In genomic region chr11:118148240-118148639, GRCh38 we compare ENCODE assay signal across 25 cellular contexts. TPM values are rescaled to one million over a fixed set of nuclear protein-coding genes. Genes with fewer than 3 reads are reported as not detected.
"Had no signal": no experiment of that assay in that cellular context is flagged by ENCODE, and none has a peak within 500 bp of the region (broad histone marks: within the 10 kb centered on the region; RNA-seq: fewer than 3 reads in every experiment).

No MANE protein-coding gene starts in this region.

- ATAC-seq: activated CD4-positive, CD25-positive, alpha-beta regulatory T cell treated with anti-CD3 and anti-CD28 coated beads, Interleukin-2, amount 50 U/mL, for 24 hours; activated CD8-positive, alpha-beta T cell treated with anti-CD3 and anti-CD28 coated beads for 36 hours; activated T-cell treated with anti-CD3 and anti-CD28 coated beads, Interleukin-2, amount 50 U/mL, for 72 hours; PC-3 had no signal

- H3K27ac Mint-ChIP-seq: activated CD8-positive, alpha-beta T cell treated with anti-CD3 and anti-CD28 coated beads for 36 hours; activated naive CD8-positive, alpha-beta T cell treated with anti-CD3 and anti-CD28 coated beads, Interleukin-2, amount 10 ng/mL, durations not matched to agents 7 days and 5 days; activated T-cell treated with anti-CD3 and anti-CD28 coated beads, Interleukin-2, amount 50 U/mL, for 72 hours; activated T-helper 2 cell treated with anti-CD3 and anti-CD28 coated beads, Interferon-gamma antibody, Interleukin-2, Interleukin-4, amounts not matched to agents 10 μg/mL and 5 μg/mL and 100 μg/mL, durations not matched to agents 14 hours and 24 hours and 36 hours; T-helper 1 cell treated with Interleukin-12 subunit alpha and Interleukin-12 subunit beta and Interleukin-4 antibody, amounts not matched to agents 30 μg/mL and 1 μg/mL, for 36 hours had no signal

- H3K9me3 ChIP-seq: adrenal gland, MG63 had no signal

- H3K36me3 Mint-ChIP-seq: activated naive CD8-positive, alpha-beta T cell treated with anti-CD3 and anti-CD28 coated beads, Interleukin-2, amount 10 ng/mL, durations not matched to agents 7 days and 5 days had no signal

- H3K36me3 ChIP-seq: adrenal gland, MG63 had no signal

- H3K4me3 ChIP-seq: adrenal gland, MG63 had no signal

- DNase-seq: activated CD4-positive, alpha-beta T cell treated with anti-CD3 and anti-CD28 coated beads for 4 hours; activated CD8-positive, alpha-beta memory T cell treated with anti-CD3 and anti-CD28 coated beads, Interleukin-2, amount 50 U/mL, for 4 hours; activated CD8-positive, alpha-beta T cell treated with anti-CD3 and anti-CD28 coated beads for 36 hours; activated gamma-delta T cell treated with Interleukin-2 at 50 U/mL for 16 hours; activated naive CD4-positive, alpha-beta T cell treated with anti-CD3 and anti-CD28 coated beads, Interleukin-2, amount 50 U/mL, for 16 hours; activated naive CD8-positive, alpha-beta T cell treated with anti-CD3 and anti-CD28 coated beads, Interleukin-2, amount 10 ng/mL, durations not matched to agents 7 days and 5 days; activated T-cell treated with anti-CD3 and anti-CD28 coated beads, Interleukin-2, amount 50 U/mL, for 72 hours; adrenal gland; Kasumi-1; MG63; NCI-H1092 treated with DMSO at 0.1 percent for 48 hours; NCI-H1417 treated with DMSO at 0.1 percent for 48 hours; NCI-H1694 treated with DMSO at 0.1 percent for 48 hours; NCI-H2029 treated with DMSO at 0.1 percent for 48 hours; NCI-H345; NCI-H510A; NCI-H526 treated with DMSO at 0.1 percent for 48 hours; NCI-H82; PC-3; SHP77 treated with DMSO at 0.1 percent for 48 hours had no signal

- H3K27ac ChIP-seq: adrenal gland had no signal

- H3K9me3 Mint-ChIP-seq: activated CD8-positive, alpha-beta T cell treated with anti-CD3 and anti-CD28 coated beads for 36 hours; activated naive CD8-positive, alpha-beta T cell treated with anti-CD3 and anti-CD28 coated beads, Interleukin-2, amount 10 ng/mL, durations not matched to agents 7 days and 5 days; activated T-cell treated with anti-CD3 and anti-CD28 coated beads, Interleukin-2, amount 50 U/mL, for 72 hours; activated T-helper 2 cell treated with anti-CD3 and anti-CD28 coated beads, Interferon-gamma antibody, Interleukin-2, Interleukin-4, amounts not matched to agents 10 μg/mL and 5 μg/mL and 100 μg/mL, durations not matched to agents 14 hours and 24 hours and 36 hours; T-helper 1 cell treated with Interleukin-12 subunit alpha and Interleukin-12 subunit beta and Interleukin-4 antibody, amounts not matched to agents 30 μg/mL and 1 μg/mL, for 36 hours had no signal

- H3K4me3 Mint-ChIP-seq: activated CD8-positive, alpha-beta T cell treated with anti-CD3 and anti-CD28 coated beads for 36 hours; activated naive CD8-positive, alpha-beta T cell treated with anti-CD3 and anti-CD28 coated beads, Interleukin-2, amount 10 ng/mL, durations not matched to agents 7 days and 5 days; activated T-cell treated with anti-CD3 and anti-CD28 coated beads, Interleukin-2, amount 50 U/mL, for 72 hours; T-helper 1 cell treated with Interleukin-12 subunit alpha and Interleukin-12 subunit beta and Interleukin-4 antibody, amounts not matched to agents 30 μg/mL and 1 μg/mL, for 36 hours had no signal

RNA-seq across cellular contexts. Expression of gene SCN4B, which starts 4.4 kb away (rescaled TPM):
- total RNA-seq: PC-3, SK-MEL-5 had no signal

RNA-seq across cellular contexts. Expression of gene SCN2B, which starts 28.2 kb away (rescaled TPM):
- total RNA-seq: activated CD8-positive, alpha-beta T cell treated with anti-CD3 and anti-CD28 coated beads for 36 hours; activated naive CD8-positive, alpha-beta T cell treated with anti-CD3 and anti-CD28 coated beads, Interleukin-2, amount 10 ng/mL, durations not matched to agents 7 days and 5 days; activated T-cell treated with anti-CD3 and anti-CD28 coated beads, Interleukin-2, amount 50 U/mL, for 72 hours; PC-3; SK-MEL-5 had no signal
- polyA plus RNA-seq: aorta had no signal
